Comparison of ENCODE assay signal across 25 cellular contexts in genomic region chr10:112515852-112516251, GRCh38.
A peak's percentile ranks its signal among the peaks of the same experiment; 100 is the strongest.
DNase-seq lines count a peak whose midpoint lies in the region; ATAC-seq, FAIRE-seq and TF ChIP-seq lines count a peak whose summit lies in the region.
"Had no signal": no experiment of that assay in that cellular context is flagged by ENCODE, and none has a peak within 500 bp of the region (broad histone marks: within the 10 kb centered on the region; RNA-seq: fewer than 3 reads in every experiment).

No MANE protein-coding gene starts in this region.

- no peak for TF ChIP-seq POLR2A in H54 (IDR thresholded peaks at IDR 0.05; ENCODE audit: low read depth, low read length)

- FAIRE-seq in H54 (lab: Jason Lieb, UNC): peak; percentile 15
- FAIRE-seq: A549, D721Med, GM12878, GM18507 had no signal

- 0 out of 2 replicates have a peak, but pooled peaks have one; percentile 23 for TF ChIP-seq CTCF in LNCaP clone FGC (IDR thresholded peaks at IDR 0.05; ENCODE audit: control insufficient read depth, extremely low read depth, insufficient read depth)

- H3K4me3 ChIP-seq in LNCaP clone FGC (ENCODE audit: low read depth, low read length): no peak overlapping the region
- H3K4me3 ChIP-seq: A549; BLaER1 treated with 17β-estradiol and CSF1 and Interleukin-3, amounts not matched to agents 10 nM and 100 nM; GM12878 had no signal

- H3K36me3 Mint-ChIP-seq in activated naive CD4-positive, alpha-beta T cell treated with anti-CD3 and anti-CD28 coated beads, Interleukin-2, amount 50 U/mL, for 72 hours: peaks cover 4 to 7% of the 10 kb centered on the region in 2 donors

- DNase-seq in H54 (ENCODE audit: insufficient read length, low spot score): no peak
- DNase-seq in LNCaP clone FGC (ENCODE audit: low read depth): no peak
- peak; percentile 11 to 17 for DNase-seq in dermis microvascular lymphatic vessel endothelial cell (ENCODE audit: low read depth in 2 of 2)
- no peak for DNase-seq in activated naive CD4-positive, alpha-beta T cell treated with anti-CD3 and anti-CD28 coated beads, Interleukin-2, amount 50 U/mL, for 72 hours (ENCODE audit: low spot score in 2 of 2)
- no peak for DNase-seq in dedifferentiated amniotic fluid mesenchymal stem cell (ENCODE audit: extremely low spot score)
- DNase-seq: 8988T; ACHN; AML-193; BE2C; CD4-positive, alpha-beta T cell; CD8-positive, alpha-beta memory T cell; DMS 273 treated with DMSO at 0.1 percent for 48 hours; DMS79; EL; GDM1; GOT3; H7; HCEC 1CT had no signal

- ATAC-seq in HG03571 (IDR thresholded peaks at IDR 0.05; ENCODE audit: unreplicated experiment): no peak
- ATAC-seq in activated naive CD4-positive, alpha-beta T cell treated with anti-CD3 and anti-CD28 coated beads, Interleukin-2, amount 50 U/mL, for 72 hours: no peak
- ATAC-seq: A549, GM12878 had no signal

- H3K27ac Mint-ChIP-seq in activated naive CD4-positive, alpha-beta T cell treated with anti-CD3 and anti-CD28 coated beads, Interleukin-2, amount 50 U/mL, for 72 hours: no peak overlapping the region
- H3K27ac Mint-ChIP-seq: CD14-positive monocyte; CD4-positive, alpha-beta T cell; CD8-positive, alpha-beta memory T cell had no signal

- H3K9me3 Mint-ChIP-seq in activated naive CD4-positive, alpha-beta T cell treated with anti-CD3 and anti-CD28 coated beads, Interleukin-2, amount 50 U/mL, for 72 hours: peaks cover 0 to 5% of the 10 kb centered on the region in 2 donors
- H3K9me3 Mint-ChIP-seq: CD4-positive, alpha-beta T cell had no signal

Comparison
In these comparisons a context has a peak if more than half of its experiments do, and no peak if none do; other contexts are left out.
1. DNase-seq: peak in dermis microvascular lymphatic vessel endothelial cell (2 of 2); none in H54 (single experiment), LNCaP clone FGC (single experiment), activated naive CD4-positive, alpha-beta T cell treated with anti-CD3 and anti-CD28 coated beads, Interleukin-2, amount 50 U/mL, for 72 hours (0 of 2) and dedifferentiated amniotic fluid mesenchymal stem cell (single experiment).